In the genomic region with DNA sequence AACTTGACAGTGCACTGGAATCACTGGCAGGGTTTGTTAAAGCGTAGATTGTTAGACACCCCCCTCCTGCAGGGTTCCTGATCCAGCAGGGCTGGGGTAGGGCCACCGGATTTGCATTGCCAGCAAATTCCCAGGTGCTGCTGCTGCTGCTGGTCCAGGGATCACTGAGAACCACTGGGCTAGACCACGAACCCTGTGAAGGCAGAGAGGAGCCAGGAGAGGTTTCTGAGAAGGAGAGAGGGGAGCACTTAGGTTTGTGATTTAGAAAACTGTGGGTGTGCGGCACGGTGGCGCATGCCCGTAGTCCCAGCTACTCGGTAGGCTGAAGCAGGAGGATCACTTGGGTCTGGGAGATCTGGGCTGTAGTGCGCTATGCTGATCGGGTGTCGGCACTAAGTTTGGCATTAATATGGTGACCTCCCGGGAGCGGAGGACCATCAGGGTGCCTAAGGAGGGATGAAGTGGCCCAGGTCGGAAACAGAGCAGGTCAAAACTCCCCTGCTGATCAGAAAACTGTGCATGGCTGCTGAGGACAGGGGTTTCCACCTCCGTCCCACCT, we compare ENCODE assay signal across 1 cellular context.
TF ChIP-seq lines count a peak whose summit lies in the region.

No MANE protein-coding gene starts in this region.

TF ChIP-seq in H1, 55 proteins besides CTCF, POLR2A, EP300 and RAD21 (continued from another document):
- TF ChIP-seq USF2 (IDR thresholded peaks at IDR 0.05; ENCODE audit: low read length) (no peak), TAF1 (IDR thresholded peaks at IDR 0.05; ENCODE audit: low read depth, low read length) (no peak), POLR2AphosphoS5 (IDR thresholded peaks at IDR 0.05; ENCODE audit: low read depth, low read length) (no peak), KDM5A (IDR thresholded peaks at IDR 0.05; ENCODE audit: low read length) (no peak), CBX8 (IDR thresholded peaks at IDR 0.05; ENCODE audit: borderline replicate concordance, low read depth, low read length) (no peak), SIN3A (conservative IDR thresholded peaks at IDR 0.05 in 1 of 2, IDR thresholded peaks at IDR 0.05 in 1 of 2; ENCODE audit: low read depth in 1 of 2, low read length in 2 of 2) (no peak), CTBP2 (IDR thresholded peaks at IDR 0.05; ENCODE audit: borderline replicate concordance, insufficient read depth, insufficient read length, low read length) (no peak), EGR1 (IDR thresholded peaks at IDR 0.05; ENCODE audit: borderline replicate concordance, low read depth, low read length) (no peak), POU5F1 (IDR thresholded peaks at IDR 0.05; ENCODE audit: low read depth, low read length) (no peak), SP2 (IDR thresholded peaks at IDR 0.05; ENCODE audit: low read length) (no peak), CBX5 (IDR thresholded peaks at IDR 0.05; ENCODE audit: low read depth, low read length) (no peak), SP4 (IDR thresholded peaks at IDR 0.05; ENCODE audit: low read length) (no peak), ATF2 (IDR thresholded peaks at IDR 0.05; ENCODE audit: low read length) (no peak), HDAC2 (IDR thresholded peaks at IDR 0.05; ENCODE audit: borderline replicate concordance in 1 of 2, low read depth in 2 of 2, low read length in 2 of 2) (no peak), HDAC6 (IDR thresholded peaks at IDR 0.05; ENCODE audit: low read depth, low read length) (no peak), TCF12 (IDR thresholded peaks at IDR 0.05; ENCODE audit: low read depth, low read length) (no peak), TBP (IDR thresholded peaks at IDR 0.05; ENCODE audit: low read depth, low read length) (no peak)
